Comparison of ENCODE assay signal across 8 cellular contexts in the genomic region with DNA sequence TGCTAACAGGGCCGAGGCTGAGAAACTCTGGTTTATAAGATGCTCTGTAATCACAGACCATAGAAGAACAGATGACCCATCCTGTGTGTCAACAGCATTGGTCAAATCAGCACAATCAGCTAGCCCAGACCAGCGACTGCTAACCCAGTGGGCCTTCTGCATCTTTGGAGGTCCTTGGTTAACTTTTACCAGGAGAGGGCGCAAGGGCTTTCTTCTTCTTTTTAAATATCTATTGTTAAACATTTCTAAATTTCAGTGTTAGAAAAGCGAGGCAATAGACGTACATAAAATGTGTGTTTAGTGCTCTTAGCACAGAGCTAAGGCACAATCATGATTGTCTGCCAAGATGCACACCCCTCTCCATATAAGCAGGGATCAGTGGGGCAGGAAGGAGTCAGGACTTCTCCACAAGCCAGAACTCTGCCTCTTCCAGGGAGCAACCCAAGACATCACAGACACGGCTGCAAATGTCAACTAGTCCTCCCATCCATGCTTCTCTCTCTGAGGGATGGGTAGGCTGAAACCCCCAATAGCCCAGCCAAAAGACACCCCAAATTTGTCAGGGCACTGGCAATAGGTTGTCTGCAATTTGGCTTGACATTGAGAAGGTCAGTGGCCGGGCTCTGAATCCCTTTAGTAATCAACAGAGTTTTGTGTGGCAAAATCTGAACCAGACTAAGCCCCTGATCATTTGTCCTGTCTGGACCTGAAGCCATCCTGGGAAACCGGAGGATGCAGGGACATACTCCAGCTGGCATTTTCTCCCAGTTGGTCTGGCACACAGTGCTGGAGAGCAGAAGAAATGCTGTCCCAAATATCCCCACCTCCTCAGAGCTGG.
A peak's percentile ranks its signal among the peaks of the same experiment; 100 is the strongest.
DNase-seq lines count a peak whose midpoint lies in the region; ATAC-seq and TF ChIP-seq lines count a peak whose summit lies in the region.

No MANE protein-coding gene starts in this region.

- H3K27me3 Mint-ChIP-seq in activated naive CD4-positive, alpha-beta T cell treated with anti-CD3 and anti-CD28 coated beads, Interleukin-2, amount 50 U/mL, for 24 hours: no peaks in the 10 kb centered on the region

- H3K36me3 Mint-ChIP-seq in activated naive CD4-positive, alpha-beta T cell treated with anti-CD3 and anti-CD28 coated beads, Interleukin-2, amount 50 U/mL, for 24 hours: peaks cover 6% of the 10 kb centered on the region

- no peak overlapping the region for H3K4me3 ChIP-seq in Peyer's patch

- intact Hi-C loops in head of caudate nucleus (cut with DNase I): no loop called here

- DNase-seq in ELR (ENCODE audit: low read depth): peak; percentile 68
- peak in 2 of 3 donors; percentile 68 to 87 for DNase-seq in Peyer's patch
- DNase-seq in head of caudate nucleus: peak in 26 of 42 donors; percentile 27 to 84 (median 56)
- peak; percentile 49 for DNase-seq in renal cortical epithelial cell (ENCODE audit: low read depth)
- DNase-seq in SK-N-DZ (ENCODE audit: low spot score): no peak

- no peaks in the 10 kb centered on the region for H3K9me3 Mint-ChIP-seq in activated naive CD4-positive, alpha-beta T cell treated with anti-CD3 and anti-CD28 coated beads, Interleukin-2, amount 50 U/mL, for 24 hours

- H3K9me3 ChIP-seq in Peyer's patch: no peaks in the 10 kb centered on the region

- peak; percentile 11 to 71 (median 64) for TF ChIP-seq CTCF in Peyer's patch (IDR thresholded peaks at IDR 0.05)

- peak; percentile 47 for ATAC-seq in HG03095 (IDR thresholded peaks at IDR 0.05; ENCODE audit: unreplicated experiment)
- no peak for ATAC-seq in GM19467 (IDR thresholded peaks at IDR 0.05; ENCODE audit: unreplicated experiment)

- peaks cover 50% of the 10 kb centered on the region for H3K4me1 Mint-ChIP-seq in activated naive CD4-positive, alpha-beta T cell treated with anti-CD3 and anti-CD28 coated beads, Interleukin-2, amount 50 U/mL, for 24 hours

- H3K27me3 ChIP-seq in Peyer's patch: no peaks in the 10 kb centered on the region

- no peak for TF ChIP-seq POLR2A in Peyer's patch (IDR thresholded peaks at IDR 0.05)

- H3K27ac ChIP-seq in Peyer's patch: peak overlapping the region in 3 of 4 donors; percentile 4 to 67 (median 59)

- H3K36me3 ChIP-seq in Peyer's patch: no peaks in the 10 kb centered on the region

- H3K4me3 Mint-ChIP-seq in activated naive CD4-positive, alpha-beta T cell treated with anti-CD3 and anti-CD28 coated beads, Interleukin-2, amount 50 U/mL, for 24 hours: peak overlapping the region; percentile 53

- H3K4me1 ChIP-seq in Peyer's patch: peaks cover 0 to 9% (median 4%) of the 10 kb centered on the region in 4 donors

- H3K27ac Mint-ChIP-seq in activated naive CD4-positive, alpha-beta T cell treated with anti-CD3 and anti-CD28 coated beads, Interleukin-2, amount 50 U/mL, for 24 hours: peak overlapping the region; percentile 80
